11 cellular contexts compared by ENCODE assay signal in the genomic region with DNA sequence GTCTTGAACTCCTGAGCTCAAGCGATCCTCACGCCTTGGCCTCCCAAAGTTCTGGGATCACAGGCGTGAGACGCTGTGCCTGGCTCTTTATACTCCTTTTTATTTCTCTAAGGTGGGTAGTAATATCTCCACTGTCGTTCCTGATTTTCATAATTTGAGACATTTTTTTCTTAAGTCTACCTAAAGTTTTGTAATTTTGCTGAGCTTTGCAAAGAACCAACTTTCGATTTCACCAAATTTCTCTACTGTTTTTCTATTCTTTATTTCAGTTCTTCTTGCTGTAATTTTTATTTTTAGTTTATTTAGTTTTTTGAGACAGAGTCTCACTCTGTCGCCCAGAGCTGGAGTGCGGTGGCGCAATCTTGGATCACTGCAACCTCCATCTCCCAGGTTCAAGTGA.
"Had no signal": no experiment of that assay in that cellular context is flagged by ENCODE, and none has a peak within 500 bp of the region (broad histone marks: within the 10 kb centered on the region; RNA-seq: fewer than 3 reads in every experiment).

No MANE protein-coding gene starts in this region.

- H3K27ac Mint-ChIP-seq: GM23338, H9, HFFc6 had no signal

- H3K4me3 Mint-ChIP-seq: GM23338, H9, HFFc6 had no signal

- H3K36me3 ChIP-seq: HAP-1 had no signal

- FAIRE-seq: H1, H54 had no signal

- H3K9ac ChIP-seq: GM23248 had no signal

- H3K9me3 ChIP-seq: HAP-1 had no signal

- DNase-seq: GM23248, GOT3, H7, H9, HCEC 1CT, HFFc6 had no signal

- H3K4me2 ChIP-seq: GM23338 had no signal

- H3K9me3 Mint-ChIP-seq: GM23338, HFFc6 had no signal

- H3K4me3 ChIP-seq: GM23248, GM23338, HAP-1 had no signal

- H3K27ac ChIP-seq: GM23248 had no signal

- ATAC-seq: GM23338, HCT116 had no signal

- H2AFZ ChIP-seq: GM23248, GM23338 had no signal
